ENCODE assay signal across 8 cellular contexts in the genomic region with DNA sequence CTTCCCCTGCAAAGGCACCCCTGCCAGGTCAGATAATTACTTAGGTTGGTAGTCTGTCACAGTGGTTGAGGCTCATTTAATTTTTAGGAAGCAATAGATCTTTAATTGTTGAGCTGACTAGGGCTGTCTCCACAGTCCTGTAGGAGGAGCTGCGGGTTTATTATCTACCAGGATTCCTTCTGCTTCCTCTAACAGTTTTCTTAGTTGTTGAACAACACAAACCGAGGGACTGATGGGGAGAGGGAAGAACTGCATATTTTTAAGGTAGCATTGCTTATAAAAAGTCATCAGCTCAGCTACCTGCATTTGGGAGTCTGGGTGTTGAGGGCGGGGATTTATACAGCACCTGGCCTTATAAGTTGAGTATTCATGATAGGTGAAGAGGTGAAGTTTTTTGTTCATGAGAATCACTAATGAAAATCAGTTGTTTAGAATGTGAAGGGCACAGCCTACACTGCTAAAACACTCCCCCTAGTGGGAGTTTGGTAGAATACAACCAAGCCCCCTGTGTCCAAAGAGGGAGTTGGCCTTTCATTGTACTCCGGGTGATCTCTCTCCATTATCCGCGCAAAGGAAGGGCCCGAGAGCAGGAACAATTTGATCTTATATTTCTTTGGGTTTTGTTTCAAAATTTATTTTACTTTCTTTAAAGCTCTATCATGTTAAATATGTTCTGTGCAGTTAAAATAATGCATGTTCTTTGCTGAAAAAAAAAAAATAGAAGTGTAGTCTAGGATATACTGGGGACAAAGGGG.
DNase-seq lines count a peak whose midpoint lies in the region; ATAC-seq and TF ChIP-seq lines count a peak whose summit lies in the region.

No MANE protein-coding gene starts in this region.

- 9 to 11% methylated on average over 7 of the region's 7 CpGs for WGBS in esophagus, 2 donors

- peaks cover 0 to 54% of the 10 kb centered on the region in 2 experiments; a peak in 1 of 3 replicates for H3K36me3 ChIP-seq in HEK293 (ENCODE audit: control insufficient read depth in 2 of 2, insufficient read depth in 1 of 2, low read length in 2 of 2)
- H3K36me3 ChIP-seq in esophagus (ENCODE audit: control insufficient read depth in 2 of 2, insufficient read depth in 2 of 2, low read length in 1 of 2) = peaks cover 0 to 46% of the 10 kb centered on the region in 2 donors
- peaks cover 48% of the 10 kb centered on the region for H3K36me3 ChIP-seq in upper lobe of right lung

- TF ChIP-seq CTCF in HEK293 (tag by site-specific recombination; IDR thresholded peaks at IDR 0.05) = peak; percentile 62
- peak; percentile 88 for TF ChIP-seq CTCF in upper lobe of right lung (IDR thresholded peaks at IDR 0.05)

- H3K4me3 ChIP-seq in HEK293 (ENCODE audit: low read depth, low read length) (no peak overlapping the region), esophagus (ENCODE audit: low read depth in 1 of 2, low read length in 2 of 2) (no peak overlapping the region), upper lobe of right lung (no peak overlapping the region)

- DNase-seq in DMS153 (lab: John Stamatoyannopoulos, UW) (peak; percentile 14), NCI-H226 (peak; percentile 18), myocyte (ENCODE audit: low read depth) (peak; percentile 82), upper lobe of right lung (no peak), ureter (ENCODE audit: low spot score) (no peak)
- DNase-seq in activated CD4-positive, alpha-beta T cell treated with anti-CD3 and anti-CD28 coated beads, Interleukin-2, amount 50 U/mL, for 1 hour = peak; percentile 15

- no peaks in the 10 kb centered on the region for H3K9me3 ChIP-seq in HEK293 (ENCODE audit: control insufficient read depth, insufficient read depth, low read depth, low read length)
- H3K9me3 ChIP-seq in esophagus (ENCODE audit: control insufficient read depth in 2 of 2, insufficient read depth in 1 of 2, low read depth in 1 of 2, low read length in 1 of 2) = peaks cover 0 to 1% of the 10 kb centered on the region in 2 donors
- no peaks in the 10 kb centered on the region for H3K9me3 ChIP-seq in upper lobe of right lung

- H3K4me1 ChIP-seq in HEK293 (ENCODE audit: control insufficient read depth, insufficient read depth, low read length) (peaks cover 3% of the 10 kb centered on the region; the same call in 1 of the 2 replicates), esophagus (ENCODE audit: control insufficient read depth in 2 of 2, insufficient read depth in 2 of 2, low read length in 1 of 2) (peaks cover 0 to 6% of the 10 kb centered on the region in 2 donors), upper lobe of right lung (peaks cover 20% of the 10 kb centered on the region)

- CTCF ChIA-PET in HEK293 (lab: Yijun Ruan, JAX) = interaction anchor here (0.5 to 5.0 kb wide), 83 partner anchors 9 to 689 kb away, joined by 3 to 65 read pairs (median 4); no protein-coding TSS in a partner anchor

- POLR2A ChIA-PET in HEK293 (lab: Yijun Ruan, JAX) = no interaction called here

- peak; percentile 71 for ATAC-seq in upper lobe of right lung

- H3K27me3 ChIP-seq in esophagus (ENCODE audit: control insufficient read depth in 1 of 2, insufficient read depth in 2 of 2, low read length in 2 of 2) (no peaks in the 10 kb centered on the region), upper lobe of right lung (no peaks in the 10 kb centered on the region)

- intact Hi-C loops in upper lobe of right lung (cut with DNase I) = loop anchor here (10.0 kb wide), 1 partner anchor 519 kb away; no protein-coding TSS in a partner anchor

- H3K27ac ChIP-seq in HEK293 (ENCODE audit: extremely low read depth, low read depth, low read length) (no peak overlapping the region), esophagus (ENCODE audit: low read depth in 2 of 2, low read length in 1 of 2) (peak overlapping the region; percentile 62 to 71), upper lobe of right lung (peak overlapping the region; percentile 67)

TF ChIP-seq in HEK293, 187 proteins besides CTCF, POLR2A, EP300 and RAD21:
- TF ChIP-seq ZNF10 (tag by site-specific recombination; IDR thresholded peaks at IDR 0.05) (0 out of 2 replicates have a peak, but pooled peaks have one; percentile 43), ZNF548 (tag by site-specific recombination; IDR thresholded peaks at IDR 0.05) (no peak), WT1 (tag by site-specific recombination; IDR thresholded peaks at IDR 0.05) (0 out of 2 replicates have a peak, but pooled peaks have one; percentile 13), ZNF660 (tag by site-specific recombination; IDR thresholded peaks at IDR 0.05) (0 out of 2 replicates have a peak, but pooled peaks have one; percentile 69), ZNF654 (tag by site-specific recombination; IDR thresholded peaks at IDR 0.05; ENCODE audit: low read depth) (peak; percentile 81), OSR2 (tag by site-specific recombination; IDR thresholded peaks at IDR 0.05) (peak; percentile 29; the same call in 1 of the 2 replicates), ZNF2 (tag by site-specific recombination; IDR thresholded peaks at IDR 0.05) (peak; percentile 29; the same call in 1 of the 2 replicates), ZXDB (tag by site-specific recombination; IDR thresholded peaks at IDR 0.05) (no peak)

Comparison
In these comparisons a context has a peak if more than half of its experiments do, and no peak if none do; other contexts are left out.
1. DNase-seq: peak in DMS153 (single experiment), NCI-H226 (single experiment), activated CD4-positive, alpha-beta T cell treated with anti-CD3 and anti-CD28 coated beads, Interleukin-2, amount 50 U/mL, for 1 hour (single experiment) and myocyte (single experiment); none in upper lobe of right lung (single experiment) and ureter (single experiment).